ENCODE assay signal across 13 cellular contexts in genomic region chr14:32693114-32693513, GRCh38.
DNase-seq lines count a peak whose midpoint lies in the region; ATAC-seq and TF ChIP-seq lines count a peak whose summit lies in the region.
"Had no signal": no experiment of that assay in that cellular context is flagged by ENCODE, and none has a peak within 500 bp of the region (broad histone marks: within the 10 kb centered on the region; RNA-seq: fewer than 3 reads in every experiment).

No MANE protein-coding gene starts in this region.

- TF ChIP-seq CTCF in cardiac fibroblast (IDR thresholded peaks at IDR 0.05; ENCODE audit: low read depth, low read length) (no peak), psoas muscle (IDR thresholded peaks at IDR 0.05) (no peak)

- DNase-seq in NCI-H2029 (lab: John Stamatoyannopoulos, UW) (peak; percentile 100), cardiac fibroblast (ENCODE audit: low read depth in 2 of 2) (peak; percentile 61 to 82), psoas muscle (no peak), Kasumi-1 (lab: John Stamatoyannopoulos, UW) (no peak)
- no peak for DNase-seq in activated CD8-positive, alpha-beta memory T cell treated with anti-CD3 and anti-CD28 coated beads for 24 hours
- DNase-seq in NK-92 treated with Interleukin-12 subunit alpha and Interleukin-12 subunit beta, amount 100 ng/mL, for 24 hours (lab: John Stamatoyannopoulos, UW), result no peak
- DNase-seq: activated T-cell treated with anti-CD3 and anti-CD28 coated beads for 4 hours, natural killer cell had no signal

- no peaks in the 10 kb centered on the region for H3K9me3 ChIP-seq in psoas muscle

- intact Hi-C loops in psoas muscle (cut with DNase I), result no loop called here

- H3K27me3 ChIP-seq in psoas muscle (ENCODE audit: insufficient read depth in 3 of 3, low read length in 2 of 3), result no peaks in the 10 kb centered on the region
- H3K27me3 ChIP-seq: brain microvascular endothelial cell had no signal

- WGBS in psoas muscle, 3 donors, result 38 to 56% (median 44%) methylated on average over 3 of the region's 3 CpGs

- H3K4me1 ChIP-seq in psoas muscle, result peaks cover under 1% of the 10 kb centered on the region

- ATAC-seq in GM18517 (IDR thresholded peaks at IDR 0.05; ENCODE audit: unreplicated experiment) (peak; percentile 51), psoas muscle (peak; percentile 48 to 68 (median 62)), HG02588 (IDR thresholded peaks at IDR 0.05; ENCODE audit: unreplicated experiment) (no peak)
- ATAC-seq: natural killer cell had no signal

- peaks cover 0 to 27% of the 10 kb centered on the region in 2 donors for H3K36me3 ChIP-seq in psoas muscle (ENCODE audit: insufficient read depth in 1 of 2, low read depth in 1 of 2)
- H3K36me3 ChIP-seq: brain microvascular endothelial cell had no signal

- H3K27ac ChIP-seq in psoas muscle, result no peak overlapping the region
- H3K27ac ChIP-seq: brain microvascular endothelial cell, epithelial cell of prostate, RWPE1 had no signal

- H3K4me3 ChIP-seq in cardiac fibroblast (replicated peaks in 1 of 2; ENCODE audit: low read depth in 2 of 2, low read length in 2 of 2) (no peak overlapping the region), psoas muscle (no peak overlapping the region)

Comparison
In these comparisons a context has a peak if more than half of its experiments do, and no peak if none do; other contexts are left out.
1. DNase-seq: peak in NCI-H2029 (single experiment) and cardiac fibroblast (2 of 2); none in psoas muscle (0 of 2), activated CD8-positive, alpha-beta memory T cell treated with anti-CD3 and anti-CD28 coated beads for 24 hours (single experiment), NK-92 treated with Interleukin-12 subunit alpha and Interleukin-12 subunit beta, amount 100 ng/mL, for 24 hours (single experiment) and Kasumi-1 (0 of 2).